16 cellular contexts compared by ENCODE assay signal in the genomic region with DNA sequence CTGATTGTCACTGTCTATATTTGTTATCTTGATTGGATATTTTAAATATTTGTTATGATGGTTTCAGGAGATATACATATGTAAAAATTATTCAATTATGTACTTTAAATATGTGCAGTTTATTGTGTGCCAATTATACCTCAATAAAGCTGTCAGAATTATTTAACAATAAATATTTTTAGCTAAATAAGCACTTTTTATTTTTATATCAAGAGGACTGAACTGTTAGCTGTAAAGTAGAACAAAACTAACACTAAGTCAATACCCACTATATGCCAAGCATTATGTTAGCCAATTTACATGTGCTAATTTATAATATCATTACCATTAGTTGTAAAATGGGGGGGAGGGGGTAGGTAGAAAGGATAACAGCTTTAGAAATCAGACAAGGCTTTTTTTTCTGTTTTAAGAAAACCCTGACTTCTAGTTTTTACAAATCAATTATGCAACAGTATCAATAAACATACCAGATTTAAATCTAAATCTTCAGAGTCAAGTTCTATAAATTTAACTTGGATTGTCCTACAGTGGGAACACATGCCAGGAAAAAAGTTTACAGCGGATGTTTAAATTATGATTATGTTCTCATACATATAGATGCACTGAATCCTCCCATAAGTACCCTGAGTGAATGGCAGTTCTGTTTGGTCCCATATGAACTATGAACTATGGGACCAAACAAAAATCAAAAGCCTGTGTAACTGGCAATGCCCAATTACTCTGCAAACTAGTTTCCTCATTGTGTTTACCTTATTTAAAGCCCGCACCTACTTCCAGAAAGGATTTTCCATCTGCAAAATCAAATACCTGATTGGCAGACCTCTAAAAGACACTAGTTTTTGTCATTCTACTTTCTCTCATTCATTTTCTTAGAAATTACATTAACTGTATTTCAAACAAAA. TPM values are rescaled to one million over a fixed set of nuclear protein-coding genes. Genes with fewer than 3 reads are reported as not detected.
A peak's percentile ranks its signal among the peaks of the same experiment; 100 is the strongest.
DNase-seq lines count a peak whose midpoint lies in the region; ATAC-seq and TF ChIP-seq lines count a peak whose summit lies in the region.
"Had no signal": no experiment of that assay in that cellular context is flagged by ENCODE, and none has a peak within 500 bp of the region (broad histone marks: within the 10 kb centered on the region; RNA-seq: fewer than 3 reads in every experiment).

No MANE protein-coding gene starts in this region.

- peaks cover 24% of the 10 kb centered on the region for H3K4me1 ChIP-seq in CD4-positive, CD25-positive, alpha-beta regulatory T cell (ENCODE audit: control insufficient read depth, insufficient read depth, low read length, poor library complexity, severe bottlenecking)
- H3K4me1 ChIP-seq in colonic mucosa (no peaks in the 10 kb centered on the region), trophoblast cell (ENCODE audit: control insufficient read depth in 1 of 2, insufficient read depth in 2 of 2, low read length in 2 of 2) (no peaks in the 10 kb centered on the region)

- H4K12ac ChIP-seq in trophoblast cell (ENCODE audit: low read depth, low read length): no peak overlapping the region

- no peak overlapping the region for H4K91ac ChIP-seq in trophoblast cell (ENCODE audit: low read depth, low read length)

- H3K23ac ChIP-seq in trophoblast cell (ENCODE audit: low read length): no peak overlapping the region

- peak overlapping the region; percentile 87 for H3K4me3 ChIP-seq in CD4-positive, CD25-positive, alpha-beta regulatory T cell (ENCODE audit: low read depth, low read length)
- no peak overlapping the region for H3K4me3 ChIP-seq in LNCaP clone FGC (ENCODE audit: low read depth, low read length)
- H3K4me3 ChIP-seq in colonic mucosa: peak overlapping the region; percentile 78
- H3K4me3 ChIP-seq in neural cell (ENCODE audit: low read length): peak overlapping the region; percentile 77
- no peak overlapping the region for H3K4me3 ChIP-seq in trophoblast cell (ENCODE audit: low read depth, low read length)
- H3K4me3 ChIP-seq: ovary had no signal

- H3K36me3 ChIP-seq in CD4-positive, CD25-positive, alpha-beta regulatory T cell (ENCODE audit: control insufficient read depth, insufficient read depth, low read length): no peaks in the 10 kb centered on the region
- no peaks in the 10 kb centered on the region for H3K36me3 ChIP-seq in colonic mucosa
- H3K36me3 ChIP-seq in neural cell (ENCODE audit: insufficient read depth, low read length): no peaks in the 10 kb centered on the region
- no peaks in the 10 kb centered on the region for H3K36me3 ChIP-seq in trophoblast cell (ENCODE audit: control insufficient read depth in 1 of 2, insufficient read depth in 2 of 2, low read length in 2 of 2)
- H3K36me3 ChIP-seq: ovary had no signal

- no peak overlapping the region for H3K4ac ChIP-seq in trophoblast cell (ENCODE audit: low read depth, low read length)

- H3K4me2 ChIP-seq in neural cell (ENCODE audit: low read length): peak overlapping the region; percentile 39
- H3K4me2 ChIP-seq in trophoblast cell (ENCODE audit: low read length): no peak overlapping the region

- intact Hi-C loops in colonic mucosa (cut with DNase I): no loop called here

- H3K9me2 ChIP-seq in neural cell (ENCODE audit: insufficient read depth, low read length): no peaks in the 10 kb centered on the region

- no peaks in the 10 kb centered on the region for H3K27me3 ChIP-seq in CD4-positive, CD25-positive, alpha-beta regulatory T cell (ENCODE audit: control insufficient read depth, insufficient read depth, low read length)
- no peaks in the 10 kb centered on the region for H3K27me3 ChIP-seq in colonic mucosa
- no peaks in the 10 kb centered on the region for H3K27me3 ChIP-seq in neural cell (ENCODE audit: insufficient read depth, low read depth, low read length)
- no peaks in the 10 kb centered on the region for H3K27me3 ChIP-seq in trophoblast cell (ENCODE audit: insufficient read depth, low read length)
- H3K27me3 ChIP-seq: ovary, spleen had no signal

- H3K27me3 Mint-ChIP-seq in CD4-positive, CD25-positive, alpha-beta regulatory T cell: peaks cover 6% of the 10 kb centered on the region

- H2AFZ ChIP-seq in neural cell (ENCODE audit: low read depth, low read length): no peak overlapping the region
- H2AFZ ChIP-seq in trophoblast cell (ENCODE audit: insufficient read depth, low read length, poor library complexity): no peak overlapping the region

- no CpG with 5 or more reads among the region's 2 CpGs for WGBS in trophoblast cell (ENCODE audit: extremely low coverage, insufficient coverage, insufficient read length)

- H3K9me3 ChIP-seq in CD4-positive, CD25-positive, alpha-beta regulatory T cell (ENCODE audit: control insufficient read depth in 2 of 2, low read length in 2 of 2): no peaks in the 10 kb centered on the region
- H3K9me3 ChIP-seq in colonic mucosa (no peaks in the 10 kb centered on the region), neural cell (ENCODE audit: low read length) (no peaks in the 10 kb centered on the region), trophoblast cell (ENCODE audit: insufficient read depth, low read depth, low read length) (no peaks in the 10 kb centered on the region)
- H3K9me3 ChIP-seq: ovary, spleen had no signal

- H3K14ac ChIP-seq in trophoblast cell (ENCODE audit: low read length): no peak overlapping the region

- H3F3A ChIP-seq in neural cell (ENCODE audit: insufficient read depth, low read length, poor library complexity, severe bottlenecking): peaks cover 4% of the 10 kb centered on the region

- H2BK5ac ChIP-seq in trophoblast cell (ENCODE audit: low read depth, low read length, poor library complexity): no peak overlapping the region

- peaks cover 4% of the 10 kb centered on the region for H3K79me1 ChIP-seq in trophoblast cell (ENCODE audit: low read length)

- peaks cover 20 to 54% (median 42%) of the 10 kb centered on the region in 4 donors for H3K4me1 Mint-ChIP-seq in CD4-positive, CD25-positive, alpha-beta regulatory T cell

- H3K79me2 ChIP-seq in neural cell (replicated peaks; ENCODE audit: insufficient read depth, low read length) (peaks cover 41% of the 10 kb centered on the region), trophoblast cell (ENCODE audit: control insufficient read depth, insufficient read depth, low read length, poor library complexity) (peaks cover 4% of the 10 kb centered on the region)

- peak overlapping the region; percentile 35 to 98 (median 76) for H3K4me3 Mint-ChIP-seq in CD4-positive, CD25-positive, alpha-beta regulatory T cell
- H3K4me3 Mint-ChIP-seq: H9 had no signal

- no peak for ATAC-seq in CD4-positive, CD25-positive, alpha-beta regulatory T cell (ENCODE audit: low read depth in 2 of 2)
- ATAC-seq: activated naive CD4-positive, alpha-beta T cell treated with anti-CD3 and anti-CD28 coated beads, Interleukin-2, amount 50 U/mL, for 72 hours; stimulated activated naive CD8-positive, alpha-beta T cell treated with anti-CD3 and anti-CD28 coated beads, Interleukin-15, Interleukin-2, amounts not matched to agents 100 U/mL and 50 U/mL, for 24 hours had no signal

- H2BK12ac ChIP-seq in trophoblast cell (ENCODE audit: low read length): no peak overlapping the region

- no peak for TF ChIP-seq EP300 in neural cell (conservative IDR thresholded peaks at IDR 0.05; ENCODE audit: poor library complexity, severe bottlenecking)

- TF ChIP-seq RAD21 in neural cell (conservative IDR thresholded peaks at IDR 0.05): no peak

- H3K9me3 Mint-ChIP-seq in CD4-positive, CD25-positive, alpha-beta regulatory T cell: no peaks in the 10 kb centered on the region
- H3K9me3 Mint-ChIP-seq: activated naive CD4-positive, alpha-beta T cell treated with anti-CD3 and anti-CD28 coated beads, Interleukin-2, amount 50 U/mL, for 72 hours; H9 had no signal

- no peak for TF ChIP-seq CTCF in LNCaP clone FGC (IDR thresholded peaks at IDR 0.05; ENCODE audit: control insufficient read depth, extremely low read depth, insufficient read depth)
- TF ChIP-seq CTCF in colonic mucosa (IDR thresholded peaks at IDR 0.05): no peak
- TF ChIP-seq CTCF in neural cell (IDR thresholded peaks at IDR 0.05; ENCODE audit: poor library complexity, severe bottlenecking): no peak

- H3K9ac ChIP-seq in colonic mucosa (ENCODE audit: low read depth in 2 of 2, low read length in 2 of 2) (no peak overlapping the region), neural cell (ENCODE audit: low read length) (no peak overlapping the region), trophoblast cell (ENCODE audit: low read length) (no peak overlapping the region)

- H2BK120ac ChIP-seq in trophoblast cell (ENCODE audit: insufficient read depth, low read length, poor library complexity): no peak overlapping the region

- no peak overlapping the region for H3K18ac ChIP-seq in trophoblast cell (ENCODE audit: low read length)

- no peak overlapping the region for H2AK5ac ChIP-seq in trophoblast cell (ENCODE audit: low read length)

- no peak overlapping the region for H3K27ac ChIP-seq in CD4-positive, CD25-positive, alpha-beta regulatory T cell (ENCODE audit: insufficient read depth, low read length, poor library complexity, severe bottlenecking)
- H3K27ac ChIP-seq in colonic mucosa (peak overlapping the region; percentile 98), neural cell (ENCODE audit: low read length) (no peak overlapping the region), trophoblast cell (ENCODE audit: low read depth, low read length) (no peak overlapping the region)
- H3K27ac ChIP-seq: C4-2B, ovary, spleen had no signal

- H3K36me3 Mint-ChIP-seq in CD4-positive, CD25-positive, alpha-beta regulatory T cell: peaks cover 9% of the 10 kb centered on the region

- H4K20me1 ChIP-seq in neural cell (ENCODE audit: insufficient read depth): no peaks in the 10 kb centered on the region

- peak overlapping the region in 1 of 3 donors; percentile 98 for H3K27ac Mint-ChIP-seq in CD4-positive, CD25-positive, alpha-beta regulatory T cell
- H3K27ac Mint-ChIP-seq: H9 had no signal

- H4K8ac ChIP-seq in trophoblast cell (ENCODE audit: low read depth, low read length): no peak overlapping the region

- DNase-seq in CD4-positive, CD25-positive, alpha-beta regulatory T cell: no peak
- peak; percentile 17 for DNase-seq in LNCaP clone FGC (ENCODE audit: low read depth)
- no peak for DNase-seq in colonic mucosa
- DNase-seq in activated CD4-positive, alpha-beta T cell treated with anti-CD3 and anti-CD28 coated beads, Interleukin-2, amount 50 U/mL, for 4 hours: no peak
- DNase-seq in activated effector memory CD4-positive, alpha-beta T cell treated with anti-CD3 and anti-CD28 coated beads, Interleukin-2, amount 50 U/mL, for 16 hours: no peak
- DNase-seq in trophoblast cell: no peak
- no peak for DNase-seq in NOMO-1 treated with DMSO at 0.1 percent for 48 hours (lab: John Stamatoyannopoulos, UW; ENCODE audit: unreplicated experiment)
- DNase-seq: caudate nucleus; H9; NCI-H1105 treated with DMSO at 0.1 percent for 48 hours; ovary; spleen; stimulated activated naive CD8-positive, alpha-beta T cell treated with anti-CD3 and anti-CD28 coated beads, Interleukin-15, Interleukin-2, amounts not matched to agents 100 U/mL and 50 U/mL, for 24 hours had no signal

RNA-seq across cellular contexts. Expression of a gene that starts 2.8 kb away (rescaled TPM):
- total RNA-seq in CD4-positive, CD25-positive, alpha-beta regulatory T cell: 93.6 TPM
- 10 to 100 TPM; 14.0 to 20.8 (median 20.0) TPM for polyA plus RNA-seq in CD4-positive, CD25-positive, alpha-beta regulatory T cell
- total RNA-seq in colonic mucosa: 10 to 100 TPM; 68.4 to 69.8 TPM
- 65.0 and 73.3 TPM in 2 replicates for polyA plus RNA-seq in neural cell
- 223 and 229 TPM in 2 replicates for polyA minus RNA-seq in neural cell
- 5.9 and 7.6 TPM in 2 replicates for polyA plus RNA-seq in trophoblast cell (2013)

RNA-seq across cellular contexts. Expression of a gene that starts 19.9 kb away (rescaled TPM):
- 13.3 TPM for total RNA-seq in CD4-positive, CD25-positive, alpha-beta regulatory T cell
- polyA plus RNA-seq in CD4-positive, CD25-positive, alpha-beta regulatory T cell: 1 to 10 TPM; 3.1 to 4.6 (median 3.7) TPM
- 1 to 10 TPM; 3.4 to 3.8 TPM for total RNA-seq in colonic mucosa
- 29.7 and 30.8 TPM in 2 replicates for polyA plus RNA-seq in neural cell
- polyA minus RNA-seq in neural cell: 24.8 and 28.7 TPM in 2 replicates
- polyA plus RNA-seq in trophoblast cell (2013): 9.8 and 10.3 TPM in 2 replicates

Comparison
In these comparisons a context has a peak if more than half of its experiments do, and no peak if none do; other contexts are left out.
1. H3K4me3 ChIP-seq: peak in CD4-positive, CD25-positive, alpha-beta regulatory T cell (single experiment), colonic mucosa (single experiment) and neural cell (single experiment); none in LNCaP clone FGC (single experiment) and trophoblast cell (single experiment).